Comparison of ENCODE assay signal across 1 cellular context in genomic region chr2:26185954-26186353, GRCh38.
TF ChIP-seq lines count a peak whose summit lies in the region.

No MANE protein-coding gene starts in this region.

TF ChIP-seq in H1, 55 proteins besides CTCF, POLR2A, EP300 and RAD21:
- TF ChIP-seq TCF12 (IDR thresholded peaks at IDR 0.05; ENCODE audit: low read depth, low read length) (no peak), BRCA1 (IDR thresholded peaks at IDR 0.05; ENCODE audit: low read depth, low read length) (no peak), YY1 (IDR thresholded peaks at IDR 0.05; ENCODE audit: low read depth, low read length) (no peak), POLR2AphosphoS5 (IDR thresholded peaks at IDR 0.05; ENCODE audit: low read depth, low read length) (no peak), CBX5 (IDR thresholded peaks at IDR 0.05; ENCODE audit: low read depth, low read length) (no peak), SP1 (IDR thresholded peaks at IDR 0.05; ENCODE audit: low read depth, low read length) (no peak), SRF (IDR thresholded peaks at IDR 0.05; ENCODE audit: low read depth, low read length) (no peak), BACH1 (IDR thresholded peaks at IDR 0.05; ENCODE audit: low read length) (no peak), KDM1A (IDR thresholded peaks at IDR 0.05; ENCODE audit: borderline replicate concordance, low read length) (no peak), MAFK (IDR thresholded peaks at IDR 0.05; ENCODE audit: low read depth, low read length) (no peak), SIN3A (conservative IDR thresholded peaks at IDR 0.05 in 1 of 2, IDR thresholded peaks at IDR 0.05 in 1 of 2; ENCODE audit: low read depth in 1 of 2, low read length in 2 of 2) (no peak), CHD1 (IDR thresholded peaks at IDR 0.05; ENCODE audit: low read depth, low read length) (no peak), GABPA (IDR thresholded peaks at IDR 0.05; ENCODE audit: borderline replicate concordance, insufficient read depth, low read length) (no peak), BCL11A (IDR thresholded peaks at IDR 0.05; ENCODE audit: low read depth in 2 of 2, low read length in 2 of 2) (no peak), SP2 (IDR thresholded peaks at IDR 0.05; ENCODE audit: low read length) (no peak), PHF8 (conservative IDR thresholded peaks at IDR 0.05; ENCODE audit: low read depth, low read length) (no peak), RXRA (IDR thresholded peaks at IDR 0.05; ENCODE audit: insufficient read depth, low read depth, low read length) (no peak), SIX5 (IDR thresholded peaks at IDR 0.05; ENCODE audit: low read depth, low read length) (no peak)
